Comparison of ENCODE assay signal across 2 cellular contexts in the genomic region with DNA sequence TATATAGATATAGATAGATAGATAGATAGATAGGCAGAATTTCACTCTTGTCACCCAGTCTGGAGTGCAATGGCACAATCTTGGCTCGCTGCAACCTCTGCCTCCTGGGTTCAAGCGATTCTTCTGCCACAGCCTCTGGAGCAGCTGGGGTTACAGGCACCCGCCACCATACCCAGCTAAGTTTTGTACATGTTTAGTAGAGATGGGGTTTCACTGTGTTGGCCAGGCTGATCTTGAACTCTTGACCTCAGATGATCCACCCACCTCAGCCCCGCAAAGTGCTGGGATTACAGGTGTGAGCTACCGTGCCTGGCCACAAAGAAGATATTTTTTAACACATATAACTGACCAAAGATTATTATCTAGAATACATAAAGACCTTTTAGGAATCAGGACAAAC. TPM values are rescaled to one million over a fixed set of nuclear protein-coding genes. Genes with fewer than 3 reads are reported as not detected.
"Had no signal": no experiment of that assay in that cellular context is flagged by ENCODE, and none has a peak within 500 bp of the region (broad histone marks: within the 10 kb centered on the region; RNA-seq: fewer than 3 reads in every experiment).

No MANE protein-coding gene starts in this region.

RNA-seq across cellular contexts. Expression of gene TNFRSF9, which starts 22.7 kb away (rescaled TPM):
- polyA plus RNA-seq: GM23338, H1 had no signal
